8 cellular contexts compared by ENCODE assay signal in the genomic region with DNA sequence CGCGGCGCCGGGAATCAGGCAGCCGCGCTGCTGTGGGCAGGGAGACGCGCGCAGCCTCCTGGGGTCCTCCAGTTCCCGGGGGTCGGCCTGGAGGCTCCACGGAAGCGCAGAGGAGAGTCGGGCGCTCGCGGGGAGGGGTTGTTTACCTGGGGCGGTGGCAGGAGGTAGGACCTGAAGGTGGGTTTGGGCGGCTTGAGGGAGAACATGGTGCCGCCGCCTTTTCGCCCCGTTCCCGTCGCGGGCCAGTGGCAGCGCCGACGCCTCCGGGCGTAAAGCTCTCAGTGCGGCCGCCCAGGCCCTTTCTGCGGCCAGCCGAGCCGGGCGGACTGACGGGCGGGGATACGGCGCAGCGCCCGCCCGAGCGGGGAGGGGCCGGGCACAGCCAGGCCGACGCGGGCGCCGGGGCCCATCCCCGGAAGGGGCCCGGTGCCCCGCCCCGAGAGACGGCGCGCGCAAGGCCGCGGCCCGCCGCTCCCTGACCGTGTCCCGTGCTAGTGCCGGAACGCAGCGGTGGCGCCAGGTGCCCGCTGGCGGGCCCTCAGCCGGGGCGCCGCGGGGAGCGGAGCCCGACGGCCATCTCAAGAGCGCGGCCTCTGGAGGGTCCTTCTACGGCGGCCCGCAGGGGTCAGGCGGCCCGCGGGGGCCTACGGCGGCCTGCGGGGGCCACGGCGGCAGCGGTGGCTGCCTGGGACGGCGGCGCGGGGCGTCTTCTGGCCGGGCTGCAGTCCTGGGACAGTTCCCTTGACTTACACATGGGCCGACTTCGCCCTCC. TPM values are rescaled to one million over a fixed set of nuclear protein-coding genes. Genes with fewer than 3 reads are reported as not detected.
DNase-seq lines count a peak whose midpoint lies in the region; ATAC-seq and TF ChIP-seq lines count a peak whose summit lies in the region.

A gene with protein sequence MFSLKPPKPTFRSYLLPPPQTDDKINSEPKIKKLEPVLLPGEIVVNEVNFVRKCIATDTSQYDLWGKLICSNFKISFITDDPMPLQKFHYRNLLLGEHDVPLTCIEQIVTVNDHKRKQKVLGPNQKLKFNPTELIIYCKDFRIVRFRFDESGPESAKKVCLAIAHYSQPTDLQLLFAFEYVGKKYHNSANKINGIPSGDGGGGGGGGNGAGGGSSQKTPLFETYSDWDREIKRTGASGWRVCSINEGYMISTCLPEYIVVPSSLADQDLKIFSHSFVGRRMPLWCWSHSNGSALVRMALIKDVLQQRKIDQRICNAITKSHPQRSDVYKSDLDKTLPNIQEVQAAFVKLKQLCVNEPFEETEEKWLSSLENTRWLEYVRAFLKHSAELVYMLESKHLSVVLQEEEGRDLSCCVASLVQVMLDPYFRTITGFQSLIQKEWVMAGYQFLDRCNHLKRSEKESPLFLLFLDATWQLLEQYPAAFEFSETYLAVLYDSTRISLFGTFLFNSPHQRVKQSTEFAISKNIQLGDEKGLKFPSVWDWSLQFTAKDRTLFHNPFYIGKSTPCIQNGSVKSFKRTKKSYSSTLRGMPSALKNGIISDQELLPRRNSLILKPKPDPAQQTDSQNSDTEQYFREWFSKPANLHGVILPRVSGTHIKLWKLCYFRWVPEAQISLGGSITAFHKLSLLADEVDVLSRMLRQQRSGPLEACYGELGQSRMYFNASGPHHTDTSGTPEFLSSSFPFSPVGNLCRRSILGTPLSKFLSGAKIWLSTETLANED (minus strand): TSS at position 328 of the 772 bp plus-strand sequence. CDS start 122 bp downstream, at position 206.

- POLR2A ChIA-PET in activated CD4-positive, alpha-beta memory T cell treated with anti-CD3 and anti-CD28 coated beads, Interleukin-2, amount 10 ng/mL, durations not matched to agents 7 days and 5 days (lab: Charles Lee): interaction anchor here (0.7 to 2.0 kb wide), 20 partner anchors 9 to 373 kb away, joined by 3 to 26 read pairs (median 4); no protein-coding TSS in a partner anchor

- H3K9me3 Mint-ChIP-seq in activated CD4-positive, alpha-beta memory T cell treated with anti-CD3 and anti-CD28 coated beads, Interleukin-2, amount 10 ng/mL, durations not matched to agents 7 days and 5 days: no peaks in the 10 kb centered on the region

- DNase-seq in ACHN (peak; percentile 72), NCI-H526 (lab: John Stamatoyannopoulos, UW) (peak; percentile 42 to 89), medulla oblongata (ENCODE audit: extremely low spot score) (peak; percentile 76)
- DNase-seq in activated CD4-positive, alpha-beta memory T cell treated with anti-CD3 and anti-CD28 coated beads, Interleukin-2, amount 10 ng/mL, durations not matched to agents 7 days and 5 days: peak; percentile 81
- DNase-seq in effector CD4-positive, alpha-beta T cell: peak; percentile 56
- peak; percentile 32 to 62 (median 49) for DNase-seq in stimulated activated CD4-positive, alpha-beta T cell treated with anti-CD3 and anti-CD28 coated beads, TNF-alpha, amount 100 ng/mL, for 48 hours (ENCODE audit: low read depth in 3 of 3)

- peak within 1 kb of the TSS; percentile 96 for H3K4me3 Mint-ChIP-seq in activated CD4-positive, alpha-beta memory T cell treated with anti-CD3 and anti-CD28 coated beads, Interleukin-2, amount 10 ng/mL, durations not matched to agents 7 days and 5 days

- peaks cover 9% of the 10 kb centered on the region for H3K27me3 Mint-ChIP-seq in activated CD4-positive, alpha-beta memory T cell treated with anti-CD3 and anti-CD28 coated beads, Interleukin-2, amount 10 ng/mL, durations not matched to agents 7 days and 5 days

- ATAC-seq in HG03060 (IDR thresholded peaks at IDR 0.05; ENCODE audit: low read depth, unreplicated experiment): peak; percentile 64

- in situ Hi-C loops in ACHN (cut with HindIII; ENCODE audit: low pct_ligation_motif_present, low pct_unique_long_range_greater_than_20kb, low sequenced_read_pairs): no loop called here

- CTCF ChIA-PET in activated CD4-positive, alpha-beta memory T cell treated with anti-CD3 and anti-CD28 coated beads, Interleukin-2, amount 10 ng/mL, durations not matched to agents 7 days and 5 days (lab: Charles Lee): interaction anchor here (0.6 to 1.8 kb wide), 7 partner anchors 9 to 497 kb away, joined by 3 to 4 read pairs (median 4); no protein-coding TSS in a partner anchor

- peaks cover 30% of the 10 kb centered on the region for H3K4me1 Mint-ChIP-seq in activated CD4-positive, alpha-beta memory T cell treated with anti-CD3 and anti-CD28 coated beads, Interleukin-2, amount 10 ng/mL, durations not matched to agents 7 days and 5 days

- peak within 1 kb of the TSS; percentile 88 for H3K27ac Mint-ChIP-seq in activated CD4-positive, alpha-beta memory T cell treated with anti-CD3 and anti-CD28 coated beads, Interleukin-2, amount 10 ng/mL, durations not matched to agents 7 days and 5 days

- peak; percentile 89 for TF ChIP-seq POLR2A in GM18526 (IDR thresholded peaks at IDR 0.05; ENCODE audit: extremely low read depth, insufficient read length)

- peaks cover 16% of the 10 kb centered on the region for H3K36me3 Mint-ChIP-seq in activated CD4-positive, alpha-beta memory T cell treated with anti-CD3 and anti-CD28 coated beads, Interleukin-2, amount 10 ng/mL, durations not matched to agents 7 days and 5 days (ENCODE audit: low read depth)

RNA-seq across cellular contexts. Expression of the gene that starts here (rescaled TPM):
- total RNA-seq in activated CD4-positive, alpha-beta memory T cell treated with anti-CD3 and anti-CD28 coated beads, Interleukin-2, amount 10 ng/mL, durations not matched to agents 7 days and 5 days: 10 to 100 TPM; 21.8 to 23.3 TPM

Comparison
In these comparisons a context has a peak if more than half of its experiments do, and no peak if none do; other contexts are left out.
1. Peak in every context shown above with its lines: DNase-seq and ATAC-seq.